ENCODE assay signal across 13 cellular contexts in genomic region chr3:152365766-152366593, GRCh38.
DNase-seq lines count a peak whose midpoint lies in the region.
"Had no signal": no experiment of that assay in that cellular context is flagged by ENCODE, and none has a peak within 500 bp of the region (broad histone marks: within the 10 kb centered on the region; RNA-seq: fewer than 3 reads in every experiment).

No MANE protein-coding gene starts in this region.

- DNase-seq in DMS 273 (lab: John Stamatoyannopoulos, UW; ENCODE audit: unreplicated experiment) (peak; percentile 25), DMS 273 treated with DMSO at 0.1 percent for 48 hours (lab: John Stamatoyannopoulos, UW) (no peak), NCI-H1436 treated with DMSO at 0.1 percent for 48 hours (lab: John Stamatoyannopoulos, UW) (peak; percentile 47), caudate nucleus (lab: John Stamatoyannopoulos, UW) (peak in 2 of 61 donors; percentile 24 to 46), pons (ENCODE audit: low spot score) (peak; percentile 51), UCSD-AML1 (lab: John Stamatoyannopoulos, UW; ENCODE audit: unreplicated experiment) (no peak), GDM1 (lab: John Stamatoyannopoulos, UW) (no peak), NCI-H1417 treated with DMSO at 0.1 percent for 48 hours (lab: John Stamatoyannopoulos, UW) (no peak)
- DNase-seq: DMS53, Kasumi-1, right lobe of liver had no signal

- H3K27ac ChIP-seq in caudate nucleus (ENCODE audit: low read depth, low read length) = peak overlapping the region; percentile 52
- H3K27ac ChIP-seq: 22Rv1, cardiac muscle cell, right lobe of liver had no signal

Comparison
In these comparisons a context has a peak if more than half of its experiments do, and no peak if none do; other contexts are left out.
1. DNase-seq: peak in DMS 273 (single experiment), NCI-H1436 treated with DMSO at 0.1 percent for 48 hours (single experiment) and pons (single experiment); none in DMS 273 treated with DMSO at 0.1 percent for 48 hours (single experiment), UCSD-AML1 (single experiment), GDM1 (single experiment) and NCI-H1417 treated with DMSO at 0.1 percent for 48 hours (single experiment).